ENCODE assay signal across 1 cellular context in the genomic region with DNA sequence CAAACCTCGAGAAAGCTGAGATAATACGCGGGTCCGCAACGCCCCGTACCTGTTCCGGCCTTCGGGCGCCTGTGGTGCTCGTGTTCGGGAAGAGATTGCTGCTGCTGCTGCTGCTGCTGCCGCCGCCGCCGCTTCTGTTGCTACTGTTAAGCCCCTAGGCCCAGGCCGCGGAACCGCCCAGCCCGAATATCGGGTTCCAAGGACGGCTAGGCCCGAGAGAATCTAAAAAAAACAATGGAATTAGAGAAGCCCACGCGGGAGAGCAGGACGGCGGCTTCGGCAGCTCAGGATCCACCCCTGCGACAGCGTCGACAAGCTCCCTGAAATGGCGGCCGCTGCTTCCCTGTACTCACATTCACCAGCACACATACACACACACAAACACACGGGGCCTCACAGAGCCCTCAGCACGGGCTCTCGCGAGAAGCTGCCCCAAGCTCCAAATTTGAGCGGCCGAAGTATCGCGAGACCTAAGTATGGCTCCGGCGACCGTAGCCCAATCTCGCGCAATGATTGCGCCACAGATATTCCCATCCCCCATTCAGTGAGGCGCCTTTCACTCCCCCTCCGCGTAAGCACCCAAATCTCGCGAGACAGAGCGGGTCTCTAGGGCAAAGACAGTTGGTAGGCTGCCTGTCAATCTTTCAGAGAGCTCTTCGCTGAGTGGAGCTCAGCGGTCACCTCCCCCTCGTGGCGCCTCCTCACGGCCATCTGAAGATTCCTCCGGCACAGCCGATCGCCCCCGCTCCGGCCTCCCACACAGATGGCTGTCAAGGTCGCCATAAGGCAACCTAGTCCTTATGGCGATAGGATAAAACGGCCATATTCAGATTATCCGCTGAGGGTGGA.
TF ChIP-seq lines count a peak whose summit lies in the region.

A gene (minus strand): TSS at position 369 of the 849 bp plus-strand sequence. CDS start 1,386 bp downstream, outside the sequence.

TF ChIP-seq in K562, 482 proteins besides CTCF, POLR2A, EP300 and RAD21 (continued from another document and continues in another):
- TF ChIP-seq, protein P1, sequence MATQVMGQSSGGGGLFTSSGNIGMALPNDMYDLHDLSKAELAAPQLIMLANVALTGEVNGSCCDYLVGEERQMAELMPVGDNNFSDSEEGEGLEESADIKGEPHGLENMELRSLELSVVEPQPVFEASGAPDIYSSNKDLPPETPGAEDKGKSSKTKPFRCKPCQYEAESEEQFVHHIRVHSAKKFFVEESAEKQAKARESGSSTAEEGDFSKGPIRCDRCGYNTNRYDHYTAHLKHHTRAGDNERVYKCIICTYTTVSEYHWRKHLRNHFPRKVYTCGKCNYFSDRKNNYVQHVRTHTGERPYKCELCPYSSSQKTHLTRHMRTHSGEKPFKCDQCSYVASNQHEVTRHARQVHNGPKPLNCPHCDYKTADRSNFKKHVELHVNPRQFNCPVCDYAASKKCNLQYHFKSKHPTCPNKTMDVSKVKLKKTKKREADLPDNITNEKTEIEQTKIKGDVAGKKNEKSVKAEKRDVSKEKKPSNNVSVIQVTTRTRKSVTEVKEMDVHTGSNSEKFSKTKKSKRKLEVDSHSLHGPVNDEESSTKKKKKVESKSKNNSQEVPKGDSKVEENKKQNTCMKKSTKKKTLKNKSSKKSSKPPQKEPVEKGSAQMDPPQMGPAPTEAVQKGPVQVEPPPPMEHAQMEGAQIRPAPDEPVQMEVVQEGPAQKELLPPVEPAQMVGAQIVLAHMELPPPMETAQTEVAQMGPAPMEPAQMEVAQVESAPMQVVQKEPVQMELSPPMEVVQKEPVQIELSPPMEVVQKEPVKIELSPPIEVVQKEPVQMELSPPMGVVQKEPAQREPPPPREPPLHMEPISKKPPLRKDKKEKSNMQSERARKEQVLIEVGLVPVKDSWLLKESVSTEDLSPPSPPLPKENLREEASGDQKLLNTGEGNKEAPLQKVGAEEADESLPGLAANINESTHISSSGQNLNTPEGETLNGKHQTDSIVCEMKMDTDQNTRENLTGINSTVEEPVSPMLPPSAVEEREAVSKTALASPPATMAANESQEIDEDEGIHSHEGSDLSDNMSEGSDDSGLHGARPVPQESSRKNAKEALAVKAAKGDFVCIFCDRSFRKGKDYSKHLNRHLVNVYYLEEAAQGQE (CRISPR knock-in tag; IDR thresholded peaks at IDR 0.05; ENCODE audit: low read depth), result no peak
- TF ChIP-seq ZC3H11A (IDR thresholded peaks at IDR 0.05; ENCODE audit: low read depth, low read length) (no peak), HDAC1 (IDR thresholded peaks at IDR 0.05) (peak in 1 of 2 experiments; percentile 14; a peak in 1 of 4 replicates), YY1 (IDR thresholded peaks at IDR 0.05; ENCODE audit: borderline replicate concordance in 1 of 3, control insufficient read depth in 1 of 3, extremely low read depth in 1 of 3, insufficient read depth in 3 of 3, insufficient read length in 1 of 3, insufficient replicate concordance in 2 of 3, low read depth in 1 of 3, low read length in 2 of 3) (peak; percentile 89 to 98 (median 93)), SRSF9 (IDR thresholded peaks at IDR 0.05; ENCODE audit: borderline replicate concordance, low read depth, low read length) (no peak), GATAD2A (IDR thresholded peaks at IDR 0.05) (no peak), ZNF274 (IDR thresholded peaks at IDR 0.05; ENCODE audit: borderline replicate concordance, low read depth, low read length) (no peak), HNRNPUL1 (IDR thresholded peaks at IDR 0.05; ENCODE audit: low read length) (no peak), KLF6 (CRISPR knock-in tag; IDR thresholded peaks at IDR 0.05; ENCODE audit: borderline replicate concordance) (no peak), FOSL1 (tag; conservative IDR thresholded peaks at IDR 0.05) (peak; percentile 62), BCL6 (CRISPR knock-in tag; IDR thresholded peaks at IDR 0.05) (no peak), MCM3 (IDR thresholded peaks at IDR 0.05) (no peak), DPF2 (IDR thresholded peaks at IDR 0.05) (0 out of 2 replicates have a peak, but pooled peaks have one; percentile 80), ILK (tag; IDR thresholded peaks at IDR 0.05; ENCODE audit: borderline replicate concordance, low read depth) (no peak), SMARCA4 (IDR thresholded peaks at IDR 0.05) (no peak), OTX1 (CRISPR knock-in tag; IDR thresholded peaks at IDR 0.05) (peak; percentile 42; the same call in 1 of the 2 replicates), BMI1 (IDR thresholded peaks at IDR 0.05; ENCODE audit: low read length) (no peak), RFX5 (IDR thresholded peaks at IDR 0.05; ENCODE audit: low read depth, low read length) (no peak), ZNF224 (CRISPR knock-in tag; IDR thresholded peaks at IDR 0.05) (no peak), ZNF384 (IDR thresholded peaks at IDR 0.05; ENCODE audit: low read depth, low read length) (no peak), ZNF174 (CRISPR knock-in tag; IDR thresholded peaks at IDR 0.05) (no peak), RB1 (IDR thresholded peaks at IDR 0.05; ENCODE audit: low read depth) (no peak; the same call in 1 of the 2 replicates), COPS2 (conservative IDR thresholded peaks at IDR 0.05) (no peak), ZNF217 (CRISPR knock-in tag; IDR thresholded peaks at IDR 0.05) (no peak), TCF3 (CRISPR knock-in tag; IDR thresholded peaks at IDR 0.05) (peak; percentile 10; the same call in 1 of the 2 replicates), EGR1 (conservative IDR thresholded peaks at IDR 0.05) (peak; percentile 100), ZNF140 (CRISPR knock-in tag; IDR thresholded peaks at IDR 0.05) (no peak), ZNF780A (CRISPR knock-in tag; IDR thresholded peaks at IDR 0.05) (no peak), NFE2 (IDR thresholded peaks at IDR 0.05; ENCODE audit: low read depth) (no peak), SP2 (IDR thresholded peaks at IDR 0.05; ENCODE audit: extremely low read depth, low read depth, low read length, poor library complexity, severe bottlenecking) (peak; percentile 78), KDM5B (IDR thresholded peaks at IDR 0.05; ENCODE audit: insufficient replicate concordance, low read depth, low read length) (peak; percentile 74), LEF1 (IDR thresholded peaks at IDR 0.05) (peak; percentile 77), XRCC3 (IDR thresholded peaks at IDR 0.05) (no peak), ZNF134 (CRISPR knock-in tag; conservative IDR thresholded peaks at IDR 0.05) (no peak), DNMT1 (IDR thresholded peaks at IDR 0.05) (no peak), CEBPB (tag; IDR thresholded peaks at IDR 0.05) (peak; percentile 100), EP400 (IDR thresholded peaks at IDR 0.05) (peak; percentile 100), SMARCE1 (IDR thresholded peaks at IDR 0.05) (no peak), STAT5A (IDR thresholded peaks at IDR 0.05; ENCODE audit: borderline replicate concordance, low read length) (peak; percentile 32; the same call in 1 of the 2 replicates), MYNN (IDR thresholded peaks at IDR 0.05) (peak; percentile 43; the same call in 1 of the 2 replicates), MYNN (CRISPR knock-in tag; IDR thresholded peaks at IDR 0.05) (no peak), ELF1 (tag; IDR thresholded peaks at IDR 0.05) (no peak), NUFIP1 (IDR thresholded peaks at IDR 0.05; ENCODE audit: partially characterized antibody) (no peak), FOXP1 (CRISPR knock-in tag; IDR thresholded peaks at IDR 0.05) (peak; percentile 88; the same call in 1 of the 2 replicates), CCAR2 (IDR thresholded peaks at IDR 0.05; ENCODE audit: low read depth, low read length) (no peak), CREBBP (IDR thresholded peaks at IDR 0.05; ENCODE audit: low read depth, low read length) (no peak), NR2C2 (CRISPR knock-in tag; IDR thresholded peaks at IDR 0.05) (peak; percentile 29; the same call in 1 of the 2 replicates), NR2C2 (tag; IDR thresholded peaks at IDR 0.05) (peak; percentile 32; the same call in 1 of the 2 replicates), RBM17 (IDR thresholded peaks at IDR 0.05; ENCODE audit: borderline replicate concordance, low read depth, low read length) (no peak), ZNF239 (CRISPR knock-in tag; IDR thresholded peaks at IDR 0.05) (no peak), ZNF695 (CRISPR knock-in tag; IDR thresholded peaks at IDR 0.05) (no peak), ZNF584 (CRISPR knock-in tag; IDR thresholded peaks at IDR 0.05; ENCODE audit: low read depth) (peak; percentile 55; the same call in 1 of the 2 replicates), HMG20B (CRISPR knock-in tag; IDR thresholded peaks at IDR 0.05) (no peak), ZNF311 (CRISPR knock-in tag; IDR thresholded peaks at IDR 0.05) (0 out of 2 replicates have a peak, but pooled peaks have one; percentile 44)
- TF ChIP-seq, protein P2, sequence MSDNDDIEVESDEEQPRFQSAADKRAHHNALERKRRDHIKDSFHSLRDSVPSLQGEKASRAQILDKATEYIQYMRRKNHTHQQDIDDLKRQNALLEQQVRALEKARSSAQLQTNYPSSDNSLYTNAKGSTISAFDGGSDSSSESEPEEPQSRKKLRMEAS (CRISPR knock-in tag; IDR thresholded peaks at IDR 0.05), result peak; percentile 79
- TF ChIP-seq, protein P3, sequence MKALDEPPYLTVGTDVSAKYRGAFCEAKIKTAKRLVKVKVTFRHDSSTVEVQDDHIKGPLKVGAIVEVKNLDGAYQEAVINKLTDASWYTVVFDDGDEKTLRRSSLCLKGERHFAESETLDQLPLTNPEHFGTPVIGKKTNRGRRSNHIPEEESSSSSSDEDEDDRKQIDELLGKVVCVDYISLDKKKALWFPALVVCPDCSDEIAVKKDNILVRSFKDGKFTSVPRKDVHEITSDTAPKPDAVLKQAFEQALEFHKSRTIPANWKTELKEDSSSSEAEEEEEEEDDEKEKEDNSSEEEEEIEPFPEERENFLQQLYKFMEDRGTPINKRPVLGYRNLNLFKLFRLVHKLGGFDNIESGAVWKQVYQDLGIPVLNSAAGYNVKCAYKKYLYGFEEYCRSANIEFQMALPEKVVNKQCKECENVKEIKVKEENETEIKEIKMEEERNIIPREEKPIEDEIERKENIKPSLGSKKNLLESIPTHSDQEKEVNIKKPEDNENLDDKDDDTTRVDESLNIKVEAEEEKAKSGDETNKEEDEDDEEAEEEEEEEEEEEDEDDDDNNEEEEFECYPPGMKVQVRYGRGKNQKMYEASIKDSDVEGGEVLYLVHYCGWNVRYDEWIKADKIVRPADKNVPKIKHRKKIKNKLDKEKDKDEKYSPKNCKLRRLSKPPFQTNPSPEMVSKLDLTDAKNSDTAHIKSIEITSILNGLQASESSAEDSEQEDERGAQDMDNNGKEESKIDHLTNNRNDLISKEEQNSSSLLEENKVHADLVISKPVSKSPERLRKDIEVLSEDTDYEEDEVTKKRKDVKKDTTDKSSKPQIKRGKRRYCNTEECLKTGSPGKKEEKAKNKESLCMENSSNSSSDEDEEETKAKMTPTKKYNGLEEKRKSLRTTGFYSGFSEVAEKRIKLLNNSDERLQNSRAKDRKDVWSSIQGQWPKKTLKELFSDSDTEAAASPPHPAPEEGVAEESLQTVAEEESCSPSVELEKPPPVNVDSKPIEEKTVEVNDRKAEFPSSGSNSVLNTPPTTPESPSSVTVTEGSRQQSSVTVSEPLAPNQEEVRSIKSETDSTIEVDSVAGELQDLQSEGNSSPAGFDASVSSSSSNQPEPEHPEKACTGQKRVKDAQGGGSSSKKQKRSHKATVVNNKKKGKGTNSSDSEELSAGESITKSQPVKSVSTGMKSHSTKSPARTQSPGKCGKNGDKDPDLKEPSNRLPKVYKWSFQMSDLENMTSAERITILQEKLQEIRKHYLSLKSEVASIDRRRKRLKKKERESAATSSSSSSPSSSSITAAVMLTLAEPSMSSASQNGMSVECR (CRISPR knock-in tag; IDR thresholded peaks at IDR 0.05), result peak; percentile 71
- TF ChIP-seq, protein P4, sequence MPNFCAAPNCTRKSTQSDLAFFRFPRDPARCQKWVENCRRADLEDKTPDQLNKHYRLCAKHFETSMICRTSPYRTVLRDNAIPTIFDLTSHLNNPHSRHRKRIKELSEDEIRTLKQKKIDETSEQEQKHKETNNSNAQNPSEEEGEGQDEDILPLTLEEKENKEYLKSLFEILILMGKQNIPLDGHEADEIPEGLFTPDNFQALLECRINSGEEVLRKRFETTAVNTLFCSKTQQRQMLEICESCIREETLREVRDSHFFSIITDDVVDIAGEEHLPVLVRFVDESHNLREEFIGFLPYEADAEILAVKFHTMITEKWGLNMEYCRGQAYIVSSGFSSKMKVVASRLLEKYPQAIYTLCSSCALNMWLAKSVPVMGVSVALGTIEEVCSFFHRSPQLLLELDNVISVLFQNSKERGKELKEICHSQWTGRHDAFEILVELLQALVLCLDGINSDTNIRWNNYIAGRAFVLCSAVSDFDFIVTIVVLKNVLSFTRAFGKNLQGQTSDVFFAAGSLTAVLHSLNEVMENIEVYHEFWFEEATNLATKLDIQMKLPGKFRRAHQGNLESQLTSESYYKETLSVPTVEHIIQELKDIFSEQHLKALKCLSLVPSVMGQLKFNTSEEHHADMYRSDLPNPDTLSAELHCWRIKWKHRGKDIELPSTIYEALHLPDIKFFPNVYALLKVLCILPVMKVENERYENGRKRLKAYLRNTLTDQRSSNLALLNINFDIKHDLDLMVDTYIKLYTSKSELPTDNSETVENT (CRISPR knock-in tag; IDR thresholded peaks at IDR 0.05), result peak; percentile 87
- TF ChIP-seq, protein P5, sequence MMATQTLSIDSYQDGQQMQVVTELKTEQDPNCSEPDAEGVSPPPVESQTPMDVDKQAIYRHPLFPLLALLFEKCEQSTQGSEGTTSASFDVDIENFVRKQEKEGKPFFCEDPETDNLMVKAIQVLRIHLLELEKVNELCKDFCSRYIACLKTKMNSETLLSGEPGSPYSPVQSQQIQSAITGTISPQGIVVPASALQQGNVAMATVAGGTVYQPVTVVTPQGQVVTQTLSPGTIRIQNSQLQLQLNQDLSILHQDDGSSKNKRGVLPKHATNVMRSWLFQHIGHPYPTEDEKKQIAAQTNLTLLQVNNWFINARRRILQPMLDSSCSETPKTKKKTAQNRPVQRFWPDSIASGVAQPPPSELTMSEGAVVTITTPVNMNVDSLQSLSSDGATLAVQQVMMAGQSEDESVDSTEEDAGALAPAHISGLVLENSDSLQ (IDR thresholded peaks at IDR 0.05), result peak; percentile 100
